Comparison of ENCODE assay signal across 10 cellular contexts in genomic region chr4:128675083-128675482, GRCh38.
DNase-seq lines count a peak whose midpoint lies in the region; ATAC-seq lines count a peak whose summit lies in the region.
"Had no signal": no experiment of that assay in that cellular context is flagged by ENCODE, and none has a peak within 500 bp of the region (broad histone marks: within the 10 kb centered on the region; RNA-seq: fewer than 3 reads in every experiment).

No MANE protein-coding gene starts in this region.

- peaks cover 1 to 10% (median 2%) of the 10 kb centered on the region in 5 donors for H3K27me3 Mint-ChIP-seq in naive thymus-derived CD8-positive, alpha-beta T cell

- H3K9me3 Mint-ChIP-seq in naive thymus-derived CD8-positive, alpha-beta T cell: no peaks in the 10 kb centered on the region

- ATAC-seq in GM18520 (IDR thresholded peaks at IDR 0.05; ENCODE audit: unreplicated experiment) (peak; percentile 95), GM21723 (IDR thresholded peaks at IDR 0.05; ENCODE audit: unreplicated experiment) (peak; percentile 99), HG03460 (IDR thresholded peaks at IDR 0.05; ENCODE audit: unreplicated experiment) (peak; percentile 94)
- no peak for ATAC-seq in naive thymus-derived CD8-positive, alpha-beta T cell
- ATAC-seq: K562 had no signal

- H3K4me3 Mint-ChIP-seq in naive thymus-derived CD8-positive, alpha-beta T cell: no peak overlapping the region

- H3K4me1 Mint-ChIP-seq in naive thymus-derived CD8-positive, alpha-beta T cell: peaks cover 0 to 6% (median 2%) of the 10 kb centered on the region in 4 donors

- POLR2A ChIA-PET in naive thymus-derived CD8-positive, alpha-beta T cell (lab: Charles Lee): no interaction called here

- H3K36me3 Mint-ChIP-seq in naive thymus-derived CD8-positive, alpha-beta T cell: no peaks in the 10 kb centered on the region

- peak; percentile 7 for DNase-seq in midbrain (lab: John Stamatoyannopoulos, UW)
- no peak for DNase-seq in amniotic stem cell (lab: John Stamatoyannopoulos, UW)
- DNase-seq in naive thymus-derived CD8-positive, alpha-beta T cell: no peak
- no peak for DNase-seq in mesenteric fat pad (ENCODE audit: low spot score)
- no peak for DNase-seq in stimulated activated CD8-positive, alpha-beta memory T cell treated with anti-CD3 and anti-CD28 coated beads, Interleukin-4, amount 100 ng/mL, for 48 hours
- DNase-seq: stimulated activated CD4-positive, alpha-beta T cell treated with anti-CD3 and anti-CD28 coated beads, Interleukin-2, amount 100 ng/mL, for 48 hours had no signal

- H3K27ac Mint-ChIP-seq in naive thymus-derived CD8-positive, alpha-beta T cell: no peak overlapping the region

Comparison
In these comparisons a context has a peak if more than half of its experiments do, and no peak if none do; other contexts are left out.
1. ATAC-seq: peak in GM18520 (single experiment), GM21723 (single experiment) and HG03460 (single experiment); none in naive thymus-derived CD8-positive, alpha-beta T cell (0 of 2).